ENCODE assay signal across 9 cellular contexts in genomic region chrX:74534569-74535038, GRCh38.
DNase-seq lines count a peak whose midpoint lies in the region; ATAC-seq and TF ChIP-seq lines count a peak whose summit lies in the region.
"Had no signal": no experiment of that assay in that cellular context is flagged by ENCODE, and none has a peak within 500 bp of the region (broad histone marks: within the 10 kb centered on the region; RNA-seq: fewer than 3 reads in every experiment).

No MANE protein-coding gene starts in this region.

- no peak overlapping the region for H3K27ac ChIP-seq in naive thymus-derived CD4-positive, alpha-beta T cell (ENCODE audit: low read depth, low read length)

- DNase-seq in GM10248 (ENCODE audit: extremely low spot score) (peak; percentile 21), T-helper 17 cell (no peak), T1000 (lab: John Stamatoyannopoulos, UW) (no peak), pons (ENCODE audit: low spot score) (no peak), NCI-H146 (lab: John Stamatoyannopoulos, UW) (no peak)
- DNase-seq in naive thymus-derived CD4-positive, alpha-beta T cell: no peak

- no peaks in the 10 kb centered on the region for H3K36me3 Mint-ChIP-seq in T-helper 17 cell (ENCODE audit: low read depth)
- H3K36me3 Mint-ChIP-seq in naive thymus-derived CD4-positive, alpha-beta T cell: no peaks in the 10 kb centered on the region

- H3K27me3 ChIP-seq in naive thymus-derived CD4-positive, alpha-beta T cell (ENCODE audit: control insufficient read depth in 2 of 2, insufficient read depth in 2 of 2, low read length in 2 of 2): no peaks in the 10 kb centered on the region
- H3K27me3 ChIP-seq: cardiac muscle cell had no signal

- TF ChIP-seq CTCF in GM10248 (IDR thresholded peaks at IDR 0.05; ENCODE audit: control extremely low read depth, extremely low read depth, low read depth, missing control alignments): no peak

- H3K27ac Mint-ChIP-seq in T-helper 17 cell: peak overlapping the region; percentile 41
- H3K27ac Mint-ChIP-seq in naive thymus-derived CD4-positive, alpha-beta T cell: peak overlapping the region in 5 of 9 donors; percentile 23 to 85 (median 58)

- intact Hi-C loops in naive thymus-derived CD4-positive, alpha-beta T cell (cut with micrococcal nuclease): loop anchor here (2.0 to 10.0 kb wide), 7 partner anchors 16 to 1068 kb away; partner anchors contain the start of genes RLIM (in 1 of the 2) and SLC16A2 (in 1 of the 2)

- peaks cover 0 to 3% of the 10 kb centered on the region in 2 donors for H3K4me1 ChIP-seq in naive thymus-derived CD4-positive, alpha-beta T cell (ENCODE audit: control insufficient read depth in 2 of 2, insufficient read depth in 2 of 2, low read length in 2 of 2)

- H3K9me3 ChIP-seq in T-helper 17 cell (ENCODE audit: control insufficient read depth, low read length, poor library complexity, severe bottlenecking): no peaks in the 10 kb centered on the region
- no peaks in the 10 kb centered on the region for H3K9me3 ChIP-seq in naive thymus-derived CD4-positive, alpha-beta T cell (ENCODE audit: control insufficient read depth in 2 of 3, low read length in 3 of 3)

- no peak overlapping the region for H3K4me3 ChIP-seq in naive thymus-derived CD4-positive, alpha-beta T cell (ENCODE audit: low read length)

- CTCF ChIA-PET in GM10248 (lab: Yijun Ruan, JAX): interaction anchor here (1.0 to 3.9 kb wide), 3 partner anchors 12 to 41 kb away, joined by 4 to 24 read pairs (median 5); no protein-coding TSS in a partner anchor
- CTCF ChIA-PET in naive thymus-derived CD4-positive, alpha-beta T cell (lab: Charles Lee): no interaction called here

- peak; percentile 42 for ATAC-seq in GM21737 (IDR thresholded peaks at IDR 0.05; ENCODE audit: unreplicated experiment)
- peak; percentile 36 for ATAC-seq in T-helper 17 cell
- ATAC-seq in naive thymus-derived CD4-positive, alpha-beta T cell: peak; percentile 35
- no peak for ATAC-seq in HG03520 (IDR thresholded peaks at IDR 0.05; ENCODE audit: unreplicated experiment)

- no peaks in the 10 kb centered on the region for H3K36me3 ChIP-seq in naive thymus-derived CD4-positive, alpha-beta T cell (ENCODE audit: control insufficient read depth in 2 of 3, insufficient read depth in 3 of 3, low read length in 3 of 3)
- H3K36me3 ChIP-seq: cardiac muscle cell had no signal

- H3K4me1 Mint-ChIP-seq in T-helper 17 cell: peaks cover 10% of the 10 kb centered on the region
- peaks cover 0 to 15% (median 7%) of the 10 kb centered on the region in 7 donors for H3K4me1 Mint-ChIP-seq in naive thymus-derived CD4-positive, alpha-beta T cell

- no peaks in the 10 kb centered on the region for H3K27me3 Mint-ChIP-seq in T-helper 17 cell
- no peaks in the 10 kb centered on the region for H3K27me3 Mint-ChIP-seq in naive thymus-derived CD4-positive, alpha-beta T cell

- no peaks in the 10 kb centered on the region for H3K9me3 Mint-ChIP-seq in naive thymus-derived CD4-positive, alpha-beta T cell

- POLR2A ChIA-PET in GM10248 (lab: Yijun Ruan, JAX): no interaction called here
- POLR2A ChIA-PET in naive thymus-derived CD4-positive, alpha-beta T cell (lab: Charles Lee): no interaction called here

- peak overlapping the region; percentile 47 for H3K4me3 Mint-ChIP-seq in T-helper 17 cell
- peak overlapping the region in 4 of 10 donors; percentile 24 to 89 (median 56) for H3K4me3 Mint-ChIP-seq in naive thymus-derived CD4-positive, alpha-beta T cell
